ENCODE assay signal across 2 cellular contexts in genomic region chr11:86202013-86202336, GRCh38.
TF ChIP-seq lines count a peak whose summit lies in the region.

No MANE protein-coding gene starts in this region.

TF ChIP-seq in IMR-90, 13 proteins besides CTCF, POLR2A, EP300 and RAD21:
- TF ChIP-seq FOS (IDR thresholded peaks at IDR 0.05; ENCODE audit: low read depth, low read length) (no peak), NFE2L2 (IDR thresholded peaks at IDR 0.05; ENCODE audit: low read depth, low read length) (no peak), SMC3 (IDR thresholded peaks at IDR 0.05; ENCODE audit: low read depth, low read length) (no peak), RCOR1 (IDR thresholded peaks at IDR 0.05; ENCODE audit: insufficient replicate concordance, low read length) (no peak), MXI1 (IDR thresholded peaks at IDR 0.05; ENCODE audit: borderline replicate concordance, low read depth, low read length) (no peak), CHD1 (IDR thresholded peaks at IDR 0.05; ENCODE audit: low read depth, low read length) (no peak), USF2 (IDR thresholded peaks at IDR 0.05; ENCODE audit: low read depth, low read length) (no peak), MAZ (IDR thresholded peaks at IDR 0.05; ENCODE audit: borderline replicate concordance, low read depth, low read length) (no peak), CEBPB (IDR thresholded peaks at IDR 0.05; ENCODE audit: low read depth, low read length) (no peak), MAFK (IDR thresholded peaks at IDR 0.05; ENCODE audit: low read depth, low read length) (no peak)
- TF ChIP-seq, protein P1, sequence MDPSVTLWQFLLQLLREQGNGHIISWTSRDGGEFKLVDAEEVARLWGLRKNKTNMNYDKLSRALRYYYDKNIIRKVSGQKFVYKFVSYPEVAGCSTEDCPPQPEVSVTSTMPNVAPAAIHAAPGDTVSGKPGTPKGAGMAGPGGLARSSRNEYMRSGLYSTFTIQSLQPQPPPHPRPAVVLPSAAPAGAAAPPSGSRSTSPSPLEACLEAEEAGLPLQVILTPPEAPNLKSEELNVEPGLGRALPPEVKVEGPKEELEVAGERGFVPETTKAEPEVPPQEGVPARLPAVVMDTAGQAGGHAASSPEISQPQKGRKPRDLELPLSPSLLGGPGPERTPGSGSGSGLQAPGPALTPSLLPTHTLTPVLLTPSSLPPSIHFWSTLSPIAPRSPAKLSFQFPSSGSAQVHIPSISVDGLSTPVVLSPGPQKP (IDR thresholded peaks at IDR 0.05; ENCODE audit: borderline replicate concordance, low read depth, low read length): no peak

TF ChIP-seq in H1, 55 proteins besides CTCF, POLR2A, EP300 and RAD21:
- TF ChIP-seq NANOG (IDR thresholded peaks at IDR 0.05; ENCODE audit: insufficient read depth, low read depth, low read length, poor library complexity, severe bottlenecking) (no peak), TBP (IDR thresholded peaks at IDR 0.05; ENCODE audit: low read depth, low read length) (no peak), RXRA (IDR thresholded peaks at IDR 0.05; ENCODE audit: insufficient read depth, low read depth, low read length) (no peak), SRF (IDR thresholded peaks at IDR 0.05; ENCODE audit: low read depth, low read length) (no peak), KDM1A (IDR thresholded peaks at IDR 0.05; ENCODE audit: borderline replicate concordance, low read length) (no peak), GABPA (IDR thresholded peaks at IDR 0.05; ENCODE audit: borderline replicate concordance, insufficient read depth, low read length) (no peak), CBX5 (IDR thresholded peaks at IDR 0.05; ENCODE audit: low read depth, low read length) (no peak), KDM5A (IDR thresholded peaks at IDR 0.05; ENCODE audit: low read length) (no peak), CEBPB (IDR thresholded peaks at IDR 0.05; ENCODE audit: low read depth, low read length) (no peak), SIN3A (conservative IDR thresholded peaks at IDR 0.05 in 1 of 2, IDR thresholded peaks at IDR 0.05 in 1 of 2; ENCODE audit: low read depth in 1 of 2, low read length in 2 of 2) (no peak), HDAC2 (IDR thresholded peaks at IDR 0.05; ENCODE audit: borderline replicate concordance in 1 of 2, low read depth in 2 of 2, low read length in 2 of 2) (no peak), CHD7 (IDR thresholded peaks at IDR 0.05; ENCODE audit: insufficient replicate concordance, low read length) (no peak)
